Comparison of ENCODE assay signal across 10 cellular contexts in the genomic region with DNA sequence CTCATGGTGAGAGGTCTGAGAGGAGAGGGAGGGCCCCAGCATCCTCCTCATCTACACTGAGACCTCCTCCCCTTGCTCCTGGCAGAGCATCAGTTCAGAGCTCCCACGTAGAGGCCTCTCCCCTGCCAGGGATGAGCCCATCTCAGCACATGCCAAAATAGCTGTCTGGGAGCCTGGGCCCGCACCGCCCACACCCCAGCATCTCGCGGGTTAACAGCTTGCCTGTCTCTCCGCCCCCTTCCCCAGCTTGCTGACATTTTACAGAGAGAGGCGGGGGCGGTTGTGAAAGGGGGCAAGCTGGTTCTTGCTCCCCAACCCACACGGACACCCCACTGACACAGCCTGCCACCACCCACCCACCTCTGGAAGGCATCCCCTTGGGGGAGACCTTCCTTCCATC. TPM values are rescaled to one million over a fixed set of nuclear protein-coding genes. Genes with fewer than 3 reads are reported as not detected.
DNase-seq lines count a peak whose midpoint lies in the region; ATAC-seq and TF ChIP-seq lines count a peak whose summit lies in the region.
"Had no signal": no experiment of that assay in that cellular context is flagged by ENCODE, and none has a peak within 500 bp of the region (broad histone marks: within the 10 kb centered on the region; RNA-seq: fewer than 3 reads in every experiment).

No MANE protein-coding gene starts in this region.

- peak overlapping the region; percentile 81 for H3K4me3 Mint-ChIP-seq in T-helper 1 cell treated with Interleukin-12 subunit alpha and Interleukin-12 subunit beta and Interleukin-4 antibody, amounts not matched to agents 30 μg/mL and 1 μg/mL, for 36 hours
- H3K4me3 Mint-ChIP-seq in activated T-cell treated with anti-CD3 and anti-CD28 coated beads, Interleukin-2, amount 50 U/mL, for 24 hours, result peak overlapping the region; percentile 79
- H3K4me3 Mint-ChIP-seq in stimulated activated naive B cell treated with anti-CD40 and anti-IgM and Interleukin-4, amounts not matched to agents 10 μg/mL and 1 μg/mL and 100 μg/mL, for 72 hours, result no peak overlapping the region

- H3K4me2 ChIP-seq in SK-N-SH, result no peak overlapping the region

- H3K27ac Mint-ChIP-seq in T-helper 1 cell treated with Interleukin-12 subunit alpha and Interleukin-12 subunit beta and Interleukin-4 antibody, amounts not matched to agents 30 μg/mL and 1 μg/mL, for 36 hours, result no peak overlapping the region
- peak overlapping the region; percentile 95 for H3K27ac Mint-ChIP-seq in activated T-cell treated with anti-CD3 and anti-CD28 coated beads, Interleukin-2, amount 50 U/mL, for 24 hours
- H3K27ac Mint-ChIP-seq in stimulated activated naive B cell treated with anti-CD40 and anti-IgM and Interleukin-4, amounts not matched to agents 10 μg/mL and 1 μg/mL and 100 μg/mL, for 72 hours, result peak overlapping the region; percentile 31

- no peaks in the 10 kb centered on the region for H3F3A ChIP-seq in SK-N-SH (replicated peaks; ENCODE audit: insufficient read depth)

- CTCF ChIA-PET in SK-N-SH (lab: Yijun Ruan, JAX), result interaction anchor here (0.6 to 17.7 kb wide), 6 partner anchors 11 to 38 kb away, joined by 3 to 423 read pairs (median 5); a partner anchor contains a TSS

- DNase-seq in T-helper 1 cell, result no peak
- peak; percentile 72 for DNase-seq in activated T-cell treated with anti-CD3 and anti-CD28 coated beads, Interleukin-2, amount 50 U/mL, for 24 hours
- DNase-seq in stimulated activated naive B cell treated with anti-CD40 and anti-IgM and Interleukin-4, amounts not matched to agents 10 μg/mL and 1 μg/mL and 100 μg/mL, for 72 hours, result no peak
- no peak for DNase-seq in SK-N-SH

- no peak for TF ChIP-seq EP300 in SK-N-SH (IDR thresholded peaks at IDR 0.05; ENCODE audit: borderline replicate concordance in 1 of 2, low read depth in 1 of 2, low read length in 1 of 2)

- no peak overlapping the region for H2AFZ ChIP-seq in SK-N-SH (ENCODE audit: low read depth)

- H3K79me2 ChIP-seq in SK-N-SH (ENCODE audit: insufficient read depth), result peaks cover 91% of the 10 kb centered on the region

- no peaks in the 10 kb centered on the region for H3K9me3 Mint-ChIP-seq in T-helper 1 cell treated with Interleukin-12 subunit alpha and Interleukin-12 subunit beta and Interleukin-4 antibody, amounts not matched to agents 30 μg/mL and 1 μg/mL, for 36 hours
- no peaks in the 10 kb centered on the region for H3K9me3 Mint-ChIP-seq in activated T-cell treated with anti-CD3 and anti-CD28 coated beads, Interleukin-2, amount 50 U/mL, for 24 hours
- H3K9me3 Mint-ChIP-seq in stimulated activated naive B cell treated with anti-CD40 and anti-IgM and Interleukin-4, amounts not matched to agents 10 μg/mL and 1 μg/mL and 100 μg/mL, for 72 hours, result no peaks in the 10 kb centered on the region

- H3K27ac ChIP-seq in SK-N-SH (ENCODE audit: low read depth in 2 of 2, low read length in 1 of 2), result no peak overlapping the region

- H3K4me1 ChIP-seq in iPS-15b (ENCODE audit: control insufficient read depth, insufficient read depth, low read length) (peaks cover 19% of the 10 kb centered on the region), SK-N-SH (ENCODE audit: control insufficient read depth in 1 of 2, insufficient read depth in 2 of 2, low read depth in 1 of 2, low read length in 1 of 2) (peaks cover 5 to 14% of the 10 kb centered on the region in 2 experiments; a peak in 3 of 4 replicates)

- H3K27me3 ChIP-seq in iPS-15b (ENCODE audit: control insufficient read depth, insufficient read depth, low read length) (no peaks in the 10 kb centered on the region), SK-N-SH (ENCODE audit: insufficient read depth) (no peaks in the 10 kb centered on the region)

- no peaks in the 10 kb centered on the region for H3K9me2 ChIP-seq in SK-N-SH

- peaks cover 19% of the 10 kb centered on the region for H3K36me3 Mint-ChIP-seq in T-helper 1 cell treated with Interleukin-12 subunit alpha and Interleukin-12 subunit beta and Interleukin-4 antibody, amounts not matched to agents 30 μg/mL and 1 μg/mL, for 36 hours (ENCODE audit: low read depth)
- peaks cover 76% of the 10 kb centered on the region for H3K36me3 Mint-ChIP-seq in activated T-cell treated with anti-CD3 and anti-CD28 coated beads, Interleukin-2, amount 50 U/mL, for 24 hours (ENCODE audit: low read depth)
- peaks cover 4 to 9% of the 10 kb centered on the region in 2 donors for H3K36me3 Mint-ChIP-seq in stimulated activated naive B cell treated with anti-CD40 and anti-IgM and Interleukin-4, amounts not matched to agents 10 μg/mL and 1 μg/mL and 100 μg/mL, for 72 hours

- peaks cover 27% of the 10 kb centered on the region; the same call in 1 of the 2 replicates for H4K20me1 ChIP-seq in SK-N-SH (ENCODE audit: insufficient read depth)

- WGBS in SK-N-SH (ENCODE audit: low lambda C conversion rate), result 83% methylated on average over 8 of the region's 9 CpGs

- POLR2A ChIA-PET in SK-N-SH (lab: Yijun Ruan, JAX), result no interaction called here

- peaks cover 60% of the 10 kb centered on the region for H3K4me1 Mint-ChIP-seq in T-helper 1 cell treated with Interleukin-12 subunit alpha and Interleukin-12 subunit beta and Interleukin-4 antibody, amounts not matched to agents 30 μg/mL and 1 μg/mL, for 36 hours (ENCODE audit: low read depth)
- peaks cover 92% of the 10 kb centered on the region for H3K4me1 Mint-ChIP-seq in activated T-cell treated with anti-CD3 and anti-CD28 coated beads, Interleukin-2, amount 50 U/mL, for 24 hours (ENCODE audit: low read depth)
- H3K4me1 Mint-ChIP-seq in stimulated activated naive B cell treated with anti-CD40 and anti-IgM and Interleukin-4, amounts not matched to agents 10 μg/mL and 1 μg/mL and 100 μg/mL, for 72 hours, result peaks cover 36 to 63% of the 10 kb centered on the region in 2 donors

- TF ChIP-seq RAD21 in SK-N-SH (IDR thresholded peaks at IDR 0.05; ENCODE audit: low read length), result no peak

- no peak for TF ChIP-seq POLR2A in GM18505 (IDR thresholded peaks at IDR 0.05; ENCODE audit: borderline replicate concordance, extremely low read depth, insufficient read depth, insufficient read length)

- TF ChIP-seq CTCF in SK-N-SH (IDR thresholded peaks at IDR 0.05), result no peak

- no peaks in the 10 kb centered on the region for H3K9me3 ChIP-seq in iPS-15b (ENCODE audit: control insufficient read depth, insufficient read depth, low read length)
- no peaks in the 10 kb centered on the region for H3K9me3 ChIP-seq in SK-N-SH

- peaks cover 8% of the 10 kb centered on the region for H3K36me3 ChIP-seq in iPS-15b (ENCODE audit: control insufficient read depth, insufficient read depth, low read length)
- H3K36me3 ChIP-seq in SK-N-SH (replicated peaks in 1 of 2; ENCODE audit: control insufficient read depth in 1 of 2, insufficient read depth in 2 of 2, low read length in 1 of 2), result peaks cover 3 to 5% of the 10 kb centered on the region in 2 experiments

- no peak overlapping the region for H3K4me3 ChIP-seq in iPS-15b (ENCODE audit: low read depth, low read length)
- H3K4me3 ChIP-seq in SK-N-SH (ENCODE audit: low read depth in 2 of 2, low read length in 1 of 2), result no peak overlapping the region
- H3K4me3 ChIP-seq: SK-N-MC had no signal

- H3K9ac ChIP-seq in iPS-15b (ENCODE audit: low read depth, low read length), result peak overlapping the region; percentile 37
- H3K9ac ChIP-seq in SK-N-SH, result no peak overlapping the region

- H3K27me3 Mint-ChIP-seq in T-helper 1 cell treated with Interleukin-12 subunit alpha and Interleukin-12 subunit beta and Interleukin-4 antibody, amounts not matched to agents 30 μg/mL and 1 μg/mL, for 36 hours (ENCODE audit: low read depth), result no peaks in the 10 kb centered on the region
- H3K27me3 Mint-ChIP-seq in activated T-cell treated with anti-CD3 and anti-CD28 coated beads, Interleukin-2, amount 50 U/mL, for 24 hours, result no peaks in the 10 kb centered on the region
- no peaks in the 10 kb centered on the region for H3K27me3 Mint-ChIP-seq in stimulated activated naive B cell treated with anti-CD40 and anti-IgM and Interleukin-4, amounts not matched to agents 10 μg/mL and 1 μg/mL and 100 μg/mL, for 72 hours

- ATAC-seq in stimulated activated naive B cell treated with anti-CD40 and anti-IgM and Interleukin-4, amounts not matched to agents 10 μg/mL and 1 μg/mL and 100 μg/mL, for 72 hours (replicated peaks), result no peak
- no peak for ATAC-seq in GM18505 (IDR thresholded peaks at IDR 0.05; ENCODE audit: unreplicated experiment)
- no peak for ATAC-seq in HG02840 (IDR thresholded peaks at IDR 0.05; ENCODE audit: low FRiP score, unreplicated experiment)

TF ChIP-seq in SK-N-SH, 30 proteins besides CTCF, POLR2A, EP300 and RAD21 (continues in another document):
- no peak for TF ChIP-seq RXRA (IDR thresholded peaks at IDR 0.05; ENCODE audit: borderline replicate concordance, low read depth)
- TF ChIP-seq, protein P1, sequence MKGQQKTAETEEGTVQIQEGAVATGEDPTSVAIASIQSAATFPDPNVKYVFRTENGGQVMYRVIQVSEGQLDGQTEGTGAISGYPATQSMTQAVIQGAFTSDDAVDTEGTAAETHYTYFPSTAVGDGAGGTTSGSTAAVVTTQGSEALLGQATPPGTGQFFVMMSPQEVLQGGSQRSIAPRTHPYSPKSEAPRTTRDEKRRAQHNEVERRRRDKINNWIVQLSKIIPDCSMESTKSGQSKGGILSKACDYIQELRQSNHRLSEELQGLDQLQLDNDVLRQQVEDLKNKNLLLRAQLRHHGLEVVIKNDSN (IDR thresholded peaks at IDR 0.05; ENCODE audit: borderline replicate concordance, low read depth), result no peak
- no peak for TF ChIP-seq GATA2 (CRISPR knock-in tag; IDR thresholded peaks at IDR 0.05)
- no peak for TF ChIP-seq NFIC (IDR thresholded peaks at IDR 0.05; ENCODE audit: borderline replicate concordance)
- TF ChIP-seq, protein P2, sequence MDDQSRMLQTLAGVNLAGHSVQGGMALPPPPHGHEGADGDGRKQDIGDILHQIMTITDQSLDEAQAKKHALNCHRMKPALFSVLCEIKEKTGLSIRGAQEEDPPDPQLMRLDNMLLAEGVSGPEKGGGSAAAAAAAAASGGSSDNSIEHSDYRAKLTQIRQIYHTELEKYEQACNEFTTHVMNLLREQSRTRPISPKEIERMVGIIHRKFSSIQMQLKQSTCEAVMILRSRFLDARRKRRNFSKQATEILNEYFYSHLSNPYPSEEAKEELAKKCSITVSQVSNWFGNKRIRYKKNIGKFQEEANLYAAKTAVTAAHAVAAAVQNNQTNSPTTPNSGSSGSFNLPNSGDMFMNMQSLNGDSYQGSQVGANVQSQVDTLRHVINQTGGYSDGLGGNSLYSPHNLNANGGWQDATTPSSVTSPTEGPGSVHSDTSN (IDR thresholded peaks at IDR 0.05), result no peak
- no peak for TF ChIP-seq JUND (IDR thresholded peaks at IDR 0.05)

RNA-seq across cellular contexts. Expression of a gene that starts 6.4 kb away (rescaled TPM):
- 23.9 and 33.2 TPM in 2 replicates for polyA plus RNA-seq in SK-N-SH (2012; rRNA removed)
- 9.1 and 17.5 TPM in 2 replicates for polyA plus RNA-seq in SK-N-SH (2012; cell fraction: cytosol; rRNA removed)
- polyA plus RNA-seq in SK-N-SH (2012; cell fraction: nucleus; rRNA removed), result 80.1 and 95.5 TPM in 2 replicates

RNA-seq across cellular contexts. Expression of a gene that starts 27.8 kb away (rescaled TPM):
- polyA plus RNA-seq in SK-N-SH (2012; rRNA removed), result 1,545 and 2,395 TPM in 2 replicates
- 1,392 and 2,174 TPM in 2 replicates for polyA plus RNA-seq in SK-N-SH (2012; cell fraction: cytosol; rRNA removed)
- 538 and 1,110 TPM in 2 replicates for polyA plus RNA-seq in SK-N-SH (2012; cell fraction: nucleus; rRNA removed)

RNA-seq across cellular contexts. Expression of a gene that starts 37.9 kb away (rescaled TPM):
- 0.13 and 0.26 TPM in 2 replicates for polyA plus RNA-seq in SK-N-SH (2012; rRNA removed)
- polyA plus RNA-seq in SK-N-SH (2012; cell fraction: cytosol; rRNA removed), result 0.08 and 0.18 TPM in 2 replicates
- polyA plus RNA-seq in SK-N-SH (2012; cell fraction: nucleus; rRNA removed), result 0.36 and 0.39 TPM in 2 replicates
- polyA plus RNA-seq: liver had no signal

Comparison
In these comparisons a context has a peak if more than half of its experiments do, and no peak if none do; other contexts are left out.
1. H3K4me3 Mint-ChIP-seq: peak in T-helper 1 cell treated with Interleukin-12 subunit alpha and Interleukin-12 subunit beta and Interleukin-4 antibody, amounts not matched to agents 30 μg/mL and 1 μg/mL, for 36 hours (single experiment) and activated T-cell treated with anti-CD3 and anti-CD28 coated beads, Interleukin-2, amount 50 U/mL, for 24 hours (single experiment); none in stimulated activated naive B cell treated with anti-CD40 and anti-IgM and Interleukin-4, amounts not matched to agents 10 μg/mL and 1 μg/mL and 100 μg/mL, for 72 hours (0 of 2).